22 cellular contexts compared by ENCODE assay signal in genomic region chr20:60299951-60300350, GRCh38.
DNase-seq lines count a peak whose midpoint lies in the region; ATAC-seq and TF ChIP-seq lines count a peak whose summit lies in the region.
"Had no signal": no experiment of that assay in that cellular context is flagged by ENCODE, and none has a peak within 500 bp of the region (broad histone marks: within the 10 kb centered on the region; RNA-seq: fewer than 3 reads in every experiment).

No MANE protein-coding gene starts in this region.

- no peaks in the 10 kb centered on the region for H3K36me3 ChIP-seq in mammary epithelial cell (ENCODE audit: insufficient read depth, low read length)
- no peaks in the 10 kb centered on the region for H3K36me3 ChIP-seq in left lung
- H3K36me3 ChIP-seq: MG63 had no signal

- no peaks in the 10 kb centered on the region for H3K27me3 ChIP-seq in mammary epithelial cell (ENCODE audit: insufficient read depth, low read length)
- no peaks in the 10 kb centered on the region for H3K27me3 ChIP-seq in left lung
- H3K27me3 ChIP-seq: BLaER1 treated with 17β-estradiol and CSF1 and Interleukin-3, amounts not matched to agents 10 nM and 100 nM; MG63 had no signal

- dilution Hi-C loops in mammary epithelial cell (cut with HindIII; ENCODE audit: low sequenced_read_pairs), result no loop called here

- intact Hi-C loops in mammary epithelial cell (cut with micrococcal nuclease), result no loop called here
- intact Hi-C loops in left lung (cut with DNase I), result no loop called here

- no peaks in the 10 kb centered on the region for H3K79me2 ChIP-seq in mammary epithelial cell (ENCODE audit: insufficient read depth, low read length)

- CTCF ChIA-PET in mammary epithelial cell (lab: Charles Lee; ENCODE audit: low non-redundant PET), result no interaction called here

- H3K9ac ChIP-seq in mammary epithelial cell (ENCODE audit: insufficient read depth, low read length), result no peak overlapping the region
- H3K9ac ChIP-seq: BLaER1 treated with 17β-estradiol and CSF1 and Interleukin-3, amounts not matched to agents 10 nM and 100 nM had no signal

- H4K20me1 ChIP-seq in mammary epithelial cell (ENCODE audit: insufficient read depth, low read length), result no peaks in the 10 kb centered on the region

- TF ChIP-seq CTCF in mammary epithelial cell (conservative IDR thresholded peaks at IDR 0.05 in 1 of 2, IDR thresholded peaks at IDR 0.05 in 1 of 2; ENCODE audit: extremely low read depth in 1 of 2, insufficient read depth in 1 of 2, low read depth in 1 of 2, low read length in 2 of 2) (no peak), left lung (IDR thresholded peaks at IDR 0.05) (no peak)

- WGBS in mammary epithelial cell (ENCODE audit: low coverage, missing lambda C conversion rate), result 96% methylated on average over 12 of the region's 12 CpGs

- ATAC-seq in left lung (peak; percentile 16), HG03457 (IDR thresholded peaks at IDR 0.05; ENCODE audit: unreplicated experiment) (no peak)
- ATAC-seq: A549 had no signal

- H2AFZ ChIP-seq in mammary epithelial cell (ENCODE audit: low read depth, low read length), result no peak overlapping the region

- H3K9me3 ChIP-seq in mammary epithelial cell (replicated peaks; ENCODE audit: insufficient read depth, low read length) (no peaks in the 10 kb centered on the region), left lung (no peaks in the 10 kb centered on the region)
- H3K9me3 ChIP-seq: A549; BLaER1 treated with 17β-estradiol and CSF1 and Interleukin-3, amounts not matched to agents 10 nM and 100 nM; MG63 had no signal

- H3K4me2 ChIP-seq in mammary epithelial cell (ENCODE audit: insufficient read depth, low read depth, low read length), result no peak overlapping the region
- H3K4me2 ChIP-seq: A549; BLaER1 treated with 17β-estradiol and CSF1 and Interleukin-3, amounts not matched to agents 10 nM and 100 nM had no signal

- no peak overlapping the region for H3K27ac ChIP-seq in mammary epithelial cell (ENCODE audit: insufficient read depth, low read depth, low read length)
- no peak overlapping the region for H3K27ac ChIP-seq in left lung
- H3K27ac ChIP-seq: A549; BLaER1 treated with 17β-estradiol and CSF1 and Interleukin-3, amounts not matched to agents 10 nM and 100 nM had no signal

- no peak overlapping the region for H3K4me3 ChIP-seq in mammary epithelial cell (replicated peaks in 1 of 3; ENCODE audit: insufficient read depth in 1 of 3, low read depth in 2 of 3, low read length in 3 of 3)
- H3K4me3 ChIP-seq in left lung, result no peak overlapping the region
- H3K4me3 ChIP-seq: A549; BLaER1 treated with 17β-estradiol and CSF1 and Interleukin-3, amounts not matched to agents 10 nM and 100 nM; MG63 had no signal

- H3K4me1 ChIP-seq in mammary epithelial cell (ENCODE audit: insufficient read depth, low read length) (peaks cover 10% of the 10 kb centered on the region), left lung (no peaks in the 10 kb centered on the region)
- H3K4me1 ChIP-seq: A549 had no signal

- in situ Hi-C loops in T47D (cut with HindIII; ENCODE audit: low pct_unique_long_range_greater_than_20kb, low sequenced_read_pairs), result no loop called here
- in situ Hi-C loops in mammary epithelial cell (cut with MboI; ENCODE audit: low sequenced_read_pairs in 2 of 2), result no loop called here

- no TSS peak for BruUV-seq in mammary epithelial cell (replicated peaks; lab: Mats Ljungman, UMichigan)

- peak; percentile 51 to 67 for DNase-seq in T47D (ENCODE audit: low read depth in 1 of 2, low spot score in 1 of 2)
- DNase-seq in mammary epithelial cell, result no peak
- DNase-seq in NCI-H748 (lab: John Stamatoyannopoulos, UW; ENCODE audit: unreplicated experiment), result peak; percentile 57
- no peak for DNase-seq in left lung
- no peak for DNase-seq in NCI-H2107 treated with DMSO at 0.1 percent for 48 hours (lab: John Stamatoyannopoulos, UW; ENCODE audit: unreplicated experiment)
- no peak for DNase-seq in DMS 273 (lab: John Stamatoyannopoulos, UW; ENCODE audit: unreplicated experiment)
- DNase-seq in activated T-cell treated with anti-CD3 and anti-CD28 coated beads for 4 hours, result no peak
- DNase-seq: AML-193; CD4-positive, alpha-beta memory T cell; COR-L47; MG63; NCI-H1105 treated with DMSO at 0.1 percent for 48 hours; NCI-H1930; NCI-H2227 treated with DMSO at 0.1 percent for 48 hours; NCI-H510A; NCI-H82; Right ventricle myocardium superior; RPMI8226; T-helper 1 cell had no signal

Comparison
In these comparisons a context has a peak if more than half of its experiments do, and no peak if none do; other contexts are left out.
1. DNase-seq: peak in T47D (2 of 2) and NCI-H748 (single experiment); none in mammary epithelial cell (single experiment), left lung (0 of 2), NCI-H2107 treated with DMSO at 0.1 percent for 48 hours (single experiment), DMS 273 (single experiment) and activated T-cell treated with anti-CD3 and anti-CD28 coated beads for 4 hours (single experiment).